Comparison of ENCODE assay signal across 25 cellular contexts in genomic region chr19:51450730-51451307, GRCh38. TPM values are rescaled to one million over a fixed set of nuclear protein-coding genes. Genes with fewer than 3 reads are reported as not detected.
DNase-seq lines count a peak whose midpoint lies in the region; ATAC-seq, FAIRE-seq and TF ChIP-seq lines count a peak whose summit lies in the region.
"Had no signal": no experiment of that assay in that cellular context is flagged by ENCODE, and none has a peak within 500 bp of the region (broad histone marks: within the 10 kb centered on the region; RNA-seq: fewer than 3 reads in every experiment).

No MANE protein-coding gene starts in this region.

- 76% methylated on average over 5 of the region's 5 CpGs for WGBS in K562 (ENCODE audit: insufficient coverage, low coverage, missing lambda C conversion rate)

- no peaks in the 10 kb centered on the region for H3K27me3 Mint-ChIP-seq in activated CD4-positive, alpha-beta T cell treated with anti-CD3 and anti-CD28 coated beads, Interleukin-2, amount 10 ng/mL, durations not matched to agents 7 days and 5 days

- in situ Hi-C loops in K562 (cut with MboI), result no loop called here

- H3K36me3 Mint-ChIP-seq in activated CD4-positive, alpha-beta T cell treated with anti-CD3 and anti-CD28 coated beads, Interleukin-2, amount 10 ng/mL, durations not matched to agents 7 days and 5 days (ENCODE audit: low read depth), result peaks cover 4% of the 10 kb centered on the region
- H3K36me3 Mint-ChIP-seq: stimulated activated memory B cell treated with anti-CD40 and anti-IgM and Interleukin-4, amounts not matched to agents 10 μg/mL and 1 μg/mL and 100 μg/mL, for 72 hours had no signal

- no peak overlapping the region for H3K4me3 Mint-ChIP-seq in activated CD4-positive, alpha-beta T cell treated with anti-CD3 and anti-CD28 coated beads, Interleukin-2, amount 10 ng/mL, durations not matched to agents 7 days and 5 days
- H3K4me3 Mint-ChIP-seq: naive thymus-derived CD4-positive, alpha-beta T cell; stimulated activated memory B cell treated with anti-CD40 and anti-IgM and Interleukin-4, amounts not matched to agents 10 μg/mL and 1 μg/mL and 100 μg/mL, for 72 hours had no signal

- no TSS peak for BruUV-seq in K562 (replicated peaks; lab: Mats Ljungman, UMichigan)

- ATAC-seq in K562, result no peak
- ATAC-seq: HepG2; naive thymus-derived CD4-positive, alpha-beta T cell; stimulated activated memory B cell treated with anti-CD40 and anti-IgM and Interleukin-4, amounts not matched to agents 10 μg/mL and 1 μg/mL and 100 μg/mL, for 72 hours; upper lobe of right lung had no signal

- POLR2A ChIA-PET in activated CD4-positive, alpha-beta T cell treated with anti-CD3 and anti-CD28 coated beads, Interleukin-2, amount 10 ng/mL, durations not matched to agents 7 days and 5 days (lab: Charles Lee), result no interaction called here
- POLR2A ChIA-PET in K562 (lab: Yijun Ruan, JAX), result no interaction called here

- H3K9me1 ChIP-seq in K562 (ENCODE audit: control insufficient read depth, insufficient read depth, low read length), result no peaks in the 10 kb centered on the region

- no peak overlapping the region for H3K27ac Mint-ChIP-seq in activated CD4-positive, alpha-beta T cell treated with anti-CD3 and anti-CD28 coated beads, Interleukin-2, amount 10 ng/mL, durations not matched to agents 7 days and 5 days
- H3K27ac Mint-ChIP-seq: naive thymus-derived CD4-positive, alpha-beta T cell; stimulated activated memory B cell treated with anti-CD40 and anti-IgM and Interleukin-4, amounts not matched to agents 10 μg/mL and 1 μg/mL and 100 μg/mL, for 72 hours had no signal

- peaks cover 9 to 14% of the 10 kb centered on the region in 2 experiments; a peak in 4 of 5 replicates for H3K4me1 ChIP-seq in K562 (replicated peaks in 1 of 2; ENCODE audit: control insufficient read depth in 2 of 2, insufficient read depth in 2 of 2, low read length in 2 of 2)
- H3K4me1 ChIP-seq: ascending aorta, right atrium auricular region, upper lobe of right lung had no signal

- no peak for FAIRE-seq in K562 (lab: Jason Lieb, UNC)
- FAIRE-seq: frontal cortex, HepG2 had no signal

- no peaks in the 10 kb centered on the region for H3K79me2 ChIP-seq in K562 (ENCODE audit: control insufficient read depth, insufficient read depth, low read length)

- no peak overlapping the region for H3K9ac ChIP-seq in K562 (ENCODE audit: insufficient read depth in 1 of 2, low read depth in 2 of 2, low read length in 2 of 2)

- peaks cover 28% of the 10 kb centered on the region for H3K4me1 Mint-ChIP-seq in activated CD4-positive, alpha-beta T cell treated with anti-CD3 and anti-CD28 coated beads, Interleukin-2, amount 10 ng/mL, durations not matched to agents 7 days and 5 days

- H2AFZ ChIP-seq in K562 (ENCODE audit: low read depth, low read length), result no peak overlapping the region

- H3K27me3 ChIP-seq in K562 (ENCODE audit: control insufficient read depth in 2 of 2, insufficient read depth in 2 of 2, low read length in 2 of 2) (no peaks in the 10 kb centered on the region), MG63 (no peaks in the 10 kb centered on the region; the same call in none of the 2 replicates)
- H3K27me3 ChIP-seq: ascending aorta, right atrium auricular region had no signal

- no peaks in the 10 kb centered on the region for H4K20me1 ChIP-seq in K562 (replicated peaks; ENCODE audit: control insufficient read depth, insufficient read depth, low read length)

- no peak for TF ChIP-seq RAD21 in K562 (CRISPR knock-in tag; conservative IDR thresholded peaks at IDR 0.05 in 1 of 2, IDR thresholded peaks at IDR 0.05 in 1 of 2)

- H3K4me3 ChIP-seq in K562 (no peak overlapping the region), MG63 (no peak overlapping the region)
- H3K4me3 ChIP-seq: ascending aorta, right atrium auricular region, upper lobe of right lung had no signal

- no peak for TF ChIP-seq EP300 in K562 (IDR thresholded peaks at IDR 0.05; ENCODE audit: low read length)

- TF ChIP-seq POLR2A in K562 (conservative IDR thresholded peaks at IDR 0.05), result no peak

- no peak overlapping the region for H3K27ac ChIP-seq in K562 (ENCODE audit: extremely low read depth, low read depth, low read length)
- H3K27ac ChIP-seq: ascending aorta, right atrium auricular region, upper lobe of right lung had no signal

- CTCF ChIA-PET in activated CD4-positive, alpha-beta T cell treated with anti-CD3 and anti-CD28 coated beads, Interleukin-2, amount 10 ng/mL, durations not matched to agents 7 days and 5 days (lab: Charles Lee), result no interaction called here
- CTCF ChIA-PET in K562 (lab: Yijun Ruan, JAX; ENCODE audit: low intra/inter-chr PET ratio), result no interaction called here

- H3K4me2 ChIP-seq in K562 (ENCODE audit: insufficient read depth, low read length), result no peak overlapping the region

- intact Hi-C loops in K562 (cut with micrococcal nuclease), result no loop called here

- H3K9me3 ChIP-seq in K562 (replicated peaks; ENCODE audit: control insufficient read depth, insufficient read depth, low read depth, low read length), result peaks cover 1% of the 10 kb centered on the region; the same call in 1 of the 2 replicates
- H3K9me3 ChIP-seq in MG63, result peaks cover 5% of the 10 kb centered on the region
- H3K9me3 ChIP-seq: ascending aorta, right atrium auricular region, upper lobe of right lung had no signal

- TF ChIP-seq CTCF in K562 (IDR thresholded peaks at IDR 0.05 in 2 of 3, conservative IDR thresholded peaks at IDR 0.05 in 1 of 3; ENCODE audit: insufficient read depth in 2 of 3, low read depth in 1 of 3, low read length in 3 of 3), result no peak

- DNase-seq in activated CD4-positive, alpha-beta T cell treated with anti-CD3 and anti-CD28 coated beads for 4 hours, result peak; percentile 16 to 21
- no peak for DNase-seq in activated CD4-positive, alpha-beta T cell treated with anti-CD3 and anti-CD28 coated beads, Interleukin-2, amount 10 ng/mL, durations not matched to agents 7 days and 5 days
- peak; percentile 37 for DNase-seq in activated CD8-positive, alpha-beta memory T cell treated with anti-CD3 and anti-CD28 coated beads, Interleukin-2, amount 50 U/mL, for 24 hours (ENCODE audit: extremely low read depth)
- DNase-seq in K562 (ENCODE audit: extremely low read depth in 1 of 4, low spot score in 3 of 4) (no peak), NCI-H2196 treated with DMSO at 0.1 percent for 48 hours (lab: John Stamatoyannopoulos, UW; ENCODE audit: unreplicated experiment) (no peak), DMS79 (lab: John Stamatoyannopoulos, UW) (no peak), MG63 (no peak)
- DNase-seq in stimulated activated CD4-positive, alpha-beta T cell treated with anti-CD3 and anti-CD28 coated beads, TNF-alpha, amount 100 ng/mL, for 24 hours (ENCODE audit: low read depth in 3 of 3), result peak in 2 of 3 experiments; percentile 28 to 63
- DNase-seq: naive thymus-derived CD4-positive, alpha-beta T cell; NCI-H1436; NCI-H748 treated with DMSO at 0.1 percent for 48 hours; SHP77; upper lobe of right lung had no signal

- no peaks in the 10 kb centered on the region for H3K36me3 ChIP-seq in K562 (ENCODE audit: control insufficient read depth, insufficient read depth, low read length)
- no peaks in the 10 kb centered on the region for H3K36me3 ChIP-seq in MG63
- H3K36me3 ChIP-seq: ascending aorta, right atrium auricular region, upper lobe of right lung had no signal

- peaks cover 18% of the 10 kb centered on the region for H3K9me3 Mint-ChIP-seq in activated CD4-positive, alpha-beta T cell treated with anti-CD3 and anti-CD28 coated beads, Interleukin-2, amount 10 ng/mL, durations not matched to agents 7 days and 5 days

RNA-seq across cellular contexts. Expression of gene SIGLEC8, which starts 7.4 kb away (rescaled TPM):
- total RNA-seq in activated CD4-positive, alpha-beta T cell treated with anti-CD3 and anti-CD28 coated beads, Interleukin-2, amount 10 ng/mL, durations not matched to agents 7 days and 5 days, result not detected
- total RNA-seq in K562 (2011; cell fraction: chromatin; rRNA removed; ENCODE audit: low replicate concordance), result 0.65 and 2.4 TPM in 2 replicates
- 0.50 and 0.79 TPM in 2 replicates for total RNA-seq in K562 (2011; cell fraction: nucleolus; rRNA removed)
- 0.53 and 0.95 TPM in 2 replicates for total RNA-seq in K562 (2011; cell fraction: nucleoplasm; rRNA removed)
- total RNA-seq in K562 (2014; rRNA removed) (0.45 and 0.59 TPM in 2 replicates), K562 (2014; rRNA removed; fragmentation: Illumina TruSeq; extraction: Trizol) (0.22 and 0.29 TPM in 2 replicates), K562 (2015; rRNA removed; fragmentation: Illumina TruSeq; extraction: Trizol) (0.45 and 0.65 TPM in 2 replicates), K562 (2021) (0.44 and 0.49 TPM in 2 replicates)
- polyA plus RNA-seq in K562 (2011; rRNA removed) (0.61 and 0.76 TPM in 2 replicates), K562 (2014; fragmentation: Illumina TruSeq; extraction: Trizol) (0.39 and 0.44 TPM in 2 replicates), K562 (2014; fragmentation: Nextera tagmentation; extraction: Ambion mirVana) (under 1 TPM; 0.04 to 0.07 TPM), K562 (2014; rRNA removed) (0.19 and 0.25 TPM in 2 replicates)
- 0.74 and 1.2 TPM in 2 replicates for polyA plus RNA-seq in K562 (2011; cell fraction: cytosol; rRNA removed)
- 1.3 and 1.8 TPM in 2 replicates for polyA plus RNA-seq in K562 (2011; cell fraction: nucleus; rRNA removed)
- polyA plus RNA-seq in K562 (2012), result 0.91 and 2.7 TPM in 2 replicates
- 0.25 and 0.48 TPM in 2 replicates for polyA minus RNA-seq in K562 (2011; rRNA and poly(A)+ RNA removed)
- 1.5 TPM in 1 of 2 replicates, not detected in the other for polyA minus RNA-seq in K562 (2011; cell fraction: cytosol; rRNA and poly(A)+ RNA removed)
- polyA minus RNA-seq in K562 (2011; cell fraction: nucleus; rRNA and poly(A)+ RNA removed), result 0.54 TPM in 1 of 2 replicates, not detected in the other
- not detected in 2 replicates for total RNA-seq in MG63 (2014; rRNA removed; shearing (Covaris generic); ENCODE audit: low replicate concordance)
- total RNA-seq: A172; ascending aorta; HepG2; kidney epithelial cell; lung microvascular endothelial cell; M059J; naive thymus-derived CD4-positive, alpha-beta T cell; osteocyte had no signal
- polyA plus RNA-seq: BJ; HepG2; naive thymus-derived CD4-positive, alpha-beta T cell had no signal

RNA-seq across cellular contexts. Expression of gene CEACAM18, which starts 27.5 kb away (rescaled TPM):
- not detected for total RNA-seq in activated CD4-positive, alpha-beta T cell treated with anti-CD3 and anti-CD28 coated beads, Interleukin-2, amount 10 ng/mL, durations not matched to agents 7 days and 5 days
- 0.67 and 0.93 TPM in 2 replicates for total RNA-seq in K562 (2011; cell fraction: chromatin; rRNA removed; ENCODE audit: low replicate concordance)
- 0.17 and 0.66 TPM in 2 replicates for total RNA-seq in K562 (2011; cell fraction: nucleolus; rRNA removed)
- 1.0 and 1.4 TPM in 2 replicates for total RNA-seq in K562 (2011; cell fraction: nucleoplasm; rRNA removed)
- total RNA-seq in K562 (2014; rRNA removed), result 0.09 and 0.16 TPM in 2 replicates
- 0.22 TPM in 1 of 2 replicates, not detected in the other for total RNA-seq in K562 (2014; rRNA removed; fragmentation: Illumina TruSeq; extraction: Trizol)
- 0.18 and 0.23 TPM in 2 replicates for total RNA-seq in K562 (2015; rRNA removed; fragmentation: Illumina TruSeq; extraction: Trizol)
- total RNA-seq in K562 (2021), result 0.16 and 0.24 TPM in 2 replicates
- 0.07 and 0.11 TPM in 2 replicates for polyA plus RNA-seq in K562 (2011; rRNA removed)
- 0.07 TPM in 1 of 2 replicates, not detected in the other for polyA plus RNA-seq in K562 (2011; cell fraction: cytosol; rRNA removed)
- polyA plus RNA-seq in K562 (2011; cell fraction: nucleus; rRNA removed), result 0.11 and 0.13 TPM in 2 replicates
- polyA plus RNA-seq in K562 (2012), result 0.06 and 0.13 TPM in 2 replicates
- not detected in 2 replicates for polyA plus RNA-seq in K562 (2014; fragmentation: Illumina TruSeq; extraction: Trizol)
- polyA plus RNA-seq in K562 (2014; fragmentation: Nextera tagmentation; extraction: Ambion mirVana), result under 1 TPM in 1 of 2 experiments, not detected in 1; 0.08 TPM
- not detected in 2 replicates for polyA plus RNA-seq in K562 (2014; rRNA removed)
- 0.60 TPM in 1 of 2 replicates, not detected in the other for polyA minus RNA-seq in K562 (2011; rRNA and poly(A)+ RNA removed)
- polyA minus RNA-seq in K562 (2011; cell fraction: cytosol; rRNA and poly(A)+ RNA removed), result not detected in 2 replicates
- 0.56 TPM in 1 of 2 replicates, not detected in the other for polyA minus RNA-seq in K562 (2011; cell fraction: nucleus; rRNA and poly(A)+ RNA removed)
- total RNA-seq in MG63 (2014; rRNA removed; shearing (Covaris generic); ENCODE audit: low replicate concordance), result not detected in 2 replicates
- total RNA-seq: A172; ascending aorta; frontal cortex; HepG2; kidney epithelial cell; lung microvascular endothelial cell; M059J; naive thymus-derived CD4-positive, alpha-beta T cell; osteocyte; right atrium auricular region; upper lobe of right lung had no signal
- polyA plus RNA-seq: BJ; esophagus; HepG2; naive thymus-derived CD4-positive, alpha-beta T cell had no signal

RNA-seq across cellular contexts. Expression of gene SIGLEC10, which starts 33.4 kb away (rescaled TPM):
- total RNA-seq in activated CD4-positive, alpha-beta T cell treated with anti-CD3 and anti-CD28 coated beads, Interleukin-2, amount 10 ng/mL, durations not matched to agents 7 days and 5 days, result under 1 TPM; 0.72 to 0.98 TPM
- total RNA-seq in K562 (2011; cell fraction: chromatin; rRNA removed; ENCODE audit: low replicate concordance), result 0.35 TPM in 1 of 2 replicates, not detected in the other
- total RNA-seq in K562 (2011; cell fraction: nucleolus; rRNA removed), result 0.17 TPM in 1 of 2 replicates, not detected in the other
- total RNA-seq in K562 (2011; cell fraction: nucleoplasm; rRNA removed), result not detected in 2 replicates
- total RNA-seq in K562 (2014; rRNA removed) (0.57 and 1.1 TPM in 2 replicates), K562 (2014; rRNA removed; fragmentation: Illumina TruSeq; extraction: Trizol) (0.26 and 0.33 TPM in 2 replicates), K562 (2015; rRNA removed; fragmentation: Illumina TruSeq; extraction: Trizol) (1.8 and 2.2 TPM in 2 replicates), K562 (2021) (0.58 and 0.95 TPM in 2 replicates)
- polyA plus RNA-seq in K562 (2011; rRNA removed) (0.39 and 1.2 TPM in 2 replicates), K562 (2014; fragmentation: Illumina TruSeq; extraction: Trizol) (0.78 and 0.82 TPM in 2 replicates), K562 (2014; fragmentation: Nextera tagmentation; extraction: Ambion mirVana) (under 1 TPM; 0.10 TPM), K562 (2014; rRNA removed) (0.97 and 1.3 TPM in 2 replicates)
- 0.66 and 1.7 TPM in 2 replicates for polyA plus RNA-seq in K562 (2011; cell fraction: cytosol; rRNA removed)
- 0.97 and 2.9 TPM in 2 replicates for polyA plus RNA-seq in K562 (2011; cell fraction: nucleus; rRNA removed)
- 1.9 and 2.9 TPM in 2 replicates for polyA plus RNA-seq in K562 (2012)
- polyA minus RNA-seq in K562 (2011; rRNA and poly(A)+ RNA removed), result 0.46 and 0.54 TPM in 2 replicates
- polyA minus RNA-seq in K562 (2011; cell fraction: cytosol; rRNA and poly(A)+ RNA removed), result 0.48 and 0.73 TPM in 2 replicates
- 1.9 TPM in 1 of 2 replicates, not detected in the other for polyA minus RNA-seq in K562 (2011; cell fraction: nucleus; rRNA and poly(A)+ RNA removed)
- not detected in 2 replicates for total RNA-seq in MG63 (2014; rRNA removed; shearing (Covaris generic); ENCODE audit: low replicate concordance)
- total RNA-seq: A172, HepG2, lung microvascular endothelial cell, M059J, osteocyte had no signal
- polyA plus RNA-seq: BJ, HepG2 had no signal

RNA-seq across cellular contexts. Expression of gene SIGLEC12, which starts 50.8 kb away (rescaled TPM):
- 1 to 10 TPM; 1.0 to 1.1 TPM for total RNA-seq in activated CD4-positive, alpha-beta T cell treated with anti-CD3 and anti-CD28 coated beads, Interleukin-2, amount 10 ng/mL, durations not matched to agents 7 days and 5 days
- 1.7 and 3.3 TPM in 2 replicates for total RNA-seq in K562 (2011; cell fraction: chromatin; rRNA removed; ENCODE audit: low replicate concordance)
- 3.0 TPM in 2 replicates for total RNA-seq in K562 (2011; cell fraction: nucleolus; rRNA removed)
- total RNA-seq in K562 (2011; cell fraction: nucleoplasm; rRNA removed), result 2.5 and 2.7 TPM in 2 replicates
- total RNA-seq in K562 (2014; rRNA removed) (0.45 and 0.69 TPM in 2 replicates), K562 (2014; rRNA removed; fragmentation: Illumina TruSeq; extraction: Trizol) (0.26 and 0.33 TPM in 2 replicates), K562 (2015; rRNA removed; fragmentation: Illumina TruSeq; extraction: Trizol) (0.83 and 0.90 TPM in 2 replicates), K562 (2021) (0.69 and 0.83 TPM in 2 replicates)
- polyA plus RNA-seq in K562 (2011; rRNA removed) (1.3 and 3.1 TPM in 2 replicates), K562 (2014; fragmentation: Illumina TruSeq; extraction: Trizol) (0.61 and 1.3 TPM in 2 replicates), K562 (2014; fragmentation: Nextera tagmentation; extraction: Ambion mirVana) (under 1 TPM; 0.08 to 0.10 TPM), K562 (2014; rRNA removed) (0.54 and 0.85 TPM in 2 replicates)
- 1.9 and 2.3 TPM in 2 replicates for polyA plus RNA-seq in K562 (2011; cell fraction: cytosol; rRNA removed)
- polyA plus RNA-seq in K562 (2011; cell fraction: nucleus; rRNA removed), result 7.8 and 9.4 TPM in 2 replicates
- 0.90 and 2.6 TPM in 2 replicates for polyA plus RNA-seq in K562 (2012)
- 2.0 and 2.7 TPM in 2 replicates for polyA minus RNA-seq in K562 (2011; rRNA and poly(A)+ RNA removed)
- polyA minus RNA-seq in K562 (2011; cell fraction: cytosol; rRNA and poly(A)+ RNA removed), result 1.5 TPM in 1 of 2 replicates, not detected in the other
- polyA minus RNA-seq in K562 (2011; cell fraction: nucleus; rRNA and poly(A)+ RNA removed), result 2.7 and 6.8 TPM in 2 replicates
- total RNA-seq in MG63 (2014; rRNA removed; shearing (Covaris generic); ENCODE audit: low replicate concordance), result not detected in 2 replicates
- total RNA-seq: A172, ascending aorta, frontal cortex, HepG2, kidney epithelial cell, lung microvascular endothelial cell, M059J, osteocyte, right atrium auricular region had no signal
- polyA plus RNA-seq: BJ, HepG2 had no signal

Comparison
In these comparisons a context has a peak if more than half of its experiments do, and no peak if none do; other contexts are left out.
1. DNase-seq: peak in activated CD4-positive, alpha-beta T cell treated with anti-CD3 and anti-CD28 coated beads for 4 hours (2 of 2), activated CD8-positive, alpha-beta memory T cell treated with anti-CD3 and anti-CD28 coated beads, Interleukin-2, amount 50 U/mL, for 24 hours (single experiment) and stimulated activated CD4-positive, alpha-beta T cell treated with anti-CD3 and anti-CD28 coated beads, TNF-alpha, amount 100 ng/mL, for 24 hours (2 of 3); none in activated CD4-positive, alpha-beta T cell treated with anti-CD3 and anti-CD28 coated beads, Interleukin-2, amount 10 ng/mL, durations not matched to agents 7 days and 5 days (single experiment), K562 (0 of 4), NCI-H2196 treated with DMSO at 0.1 percent for 48 hours (single experiment), DMS79 (single experiment) and MG63 (single experiment).